ENCODE assay signal across 18 cellular contexts in the genomic region with DNA sequence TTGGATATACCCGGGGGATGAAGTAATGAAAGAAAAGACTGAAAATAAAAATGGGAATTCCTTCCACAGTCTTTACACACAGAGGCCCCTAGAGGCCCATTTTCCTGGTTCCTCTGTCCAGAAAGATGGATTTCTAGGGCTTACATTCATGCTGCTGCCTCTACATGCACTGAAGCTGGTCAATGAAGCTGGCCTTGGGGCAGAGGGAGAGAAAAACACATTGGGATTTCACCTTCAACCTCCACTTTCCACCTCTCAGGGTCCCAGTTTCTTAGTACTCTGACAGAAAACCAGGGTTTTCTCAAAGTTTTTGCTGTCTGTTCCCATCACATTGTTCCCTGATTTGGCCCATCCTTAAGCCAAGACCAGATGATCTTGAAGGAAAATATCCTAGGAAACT.
A peak's percentile ranks its signal among the peaks of the same experiment; 100 is the strongest.
DNase-seq lines count a peak whose midpoint lies in the region; ATAC-seq and TF ChIP-seq lines count a peak whose summit lies in the region.
"Had no signal": no experiment of that assay in that cellular context is flagged by ENCODE, and none has a peak within 500 bp of the region (broad histone marks: within the 10 kb centered on the region; RNA-seq: fewer than 3 reads in every experiment).

No MANE protein-coding gene starts in this region.

- H3K27ac Mint-ChIP-seq in natural killer cell: no peak overlapping the region
- H3K27ac Mint-ChIP-seq in natural killer cell treated with Interleukin-12 subunit alpha and Interleukin-12 subunit beta and Interleukin-15 and Interleukin-18, amount 100 ng/mL, for 72 hours: no peak overlapping the region
- no peak overlapping the region for H3K27ac Mint-ChIP-seq in CD8-positive, alpha-beta T cell
- H3K27ac Mint-ChIP-seq: activated naive CD8-positive, alpha-beta T cell had no signal

- TF ChIP-seq CTCF in natural killer cell (IDR thresholded peaks at IDR 0.05) (no peak), brain microvascular endothelial cell (IDR thresholded peaks at IDR 0.05; ENCODE audit: low read depth, low read length, missing control alignments) (no peak), foreskin fibroblast (IDR thresholded peaks at IDR 0.05; ENCODE audit: low read depth, low read length) (no peak), thoracic aorta (IDR thresholded peaks at IDR 0.05) (no peak)
- TF ChIP-seq CTCF in CD8-positive, alpha-beta T cell (IDR thresholded peaks at IDR 0.05): no peak

- H3K4me3 ChIP-seq in brain microvascular endothelial cell (ENCODE audit: low read depth, low read length): peak overlapping the region; percentile 22
- H3K4me3 ChIP-seq in foreskin fibroblast (ENCODE audit: low read depth in 1 of 2, low read length in 2 of 2): peak overlapping the region; percentile 34 to 37
- peak overlapping the region; percentile 59 for H3K4me3 ChIP-seq in thoracic aorta
- H3K4me3 ChIP-seq in CD8-positive, alpha-beta T cell (ENCODE audit: low read depth, low read length): no peak overlapping the region
- H3K4me3 ChIP-seq: SJSA1 had no signal

- H3K9me3 Mint-ChIP-seq in natural killer cell: peaks cover 2% of the 10 kb centered on the region in 2 donors
- H3K9me3 Mint-ChIP-seq in natural killer cell treated with Interleukin-12 subunit alpha and Interleukin-12 subunit beta and Interleukin-15 and Interleukin-18, amount 100 ng/mL, for 72 hours: no peaks in the 10 kb centered on the region
- H3K9me3 Mint-ChIP-seq in CD8-positive, alpha-beta T cell: no peaks in the 10 kb centered on the region

- no peak for DNase-seq in natural killer cell
- DNase-seq in natural killer cell treated with Interleukin-12 subunit alpha and Interleukin-12 subunit beta and Interleukin-15 and Interleukin-18, amount 100 ng/mL, for 72 hours (ENCODE audit: low spot score): no peak
- DNase-seq in brain microvascular endothelial cell: no peak
- peak in 1 of 2 donors; percentile 5 for DNase-seq in foreskin fibroblast
- no peak for DNase-seq in thoracic aorta (ENCODE audit: low spot score)
- no peak for DNase-seq in CD8-positive, alpha-beta T cell
- DNase-seq in DMS53 treated with DMSO at 0.1 percent for 48 hours (lab: John Stamatoyannopoulos, UW; ENCODE audit: unreplicated experiment): no peak
- DNase-seq: activated CD4-positive, alpha-beta T cell treated with anti-CD3 and anti-CD28 coated beads for 4 hours; cerebellar nuclear complex; MV-4-11; NCI-H2029 treated with DMSO at 0.1 percent for 48 hours; nucleus accumbens; stimulated activated CD4-positive, alpha-beta T cell treated with anti-CD3 and anti-CD28 coated beads, Interleukin-4, amount 100 ng/mL, for 1 hour; T-helper 9 cell had no signal

- no peaks in the 10 kb centered on the region for H3K9me3 ChIP-seq in thoracic aorta
- H3K9me3 ChIP-seq in CD8-positive, alpha-beta T cell (ENCODE audit: low read length): no peaks in the 10 kb centered on the region
- H3K9me3 ChIP-seq: SJSA1 had no signal

- no peaks in the 10 kb centered on the region for H3K27me3 ChIP-seq in brain microvascular endothelial cell (replicated peaks)
- no peaks in the 10 kb centered on the region for H3K27me3 ChIP-seq in thoracic aorta (replicated peaks; ENCODE audit: insufficient read depth)
- no peaks in the 10 kb centered on the region for H3K27me3 ChIP-seq in CD8-positive, alpha-beta T cell (ENCODE audit: insufficient read depth, low read length)
- H3K27me3 ChIP-seq: SJSA1 had no signal

- in situ Hi-C loops in brain microvascular endothelial cell (cut with HindIII; ENCODE audit: low pct_ligation_motif_present, low sequenced_read_pairs): no loop called here

- H3K4me1 ChIP-seq in thoracic aorta (ENCODE audit: control insufficient read depth in 1 of 2, low read depth in 2 of 2): no peaks in the 10 kb centered on the region
- no peaks in the 10 kb centered on the region for H3K4me1 ChIP-seq in CD8-positive, alpha-beta T cell (ENCODE audit: insufficient read depth, low read length)
- H3K4me1 ChIP-seq: SJSA1 had no signal

- CTCF ChIA-PET in CD8-positive, alpha-beta T cell (lab: Charles Lee): no interaction called here

- POLR2A ChIA-PET in CD8-positive, alpha-beta T cell (lab: Charles Lee): no interaction called here

- H3K27me3 Mint-ChIP-seq in natural killer cell (ENCODE audit: low read depth in 2 of 2): no peaks in the 10 kb centered on the region
- no peaks in the 10 kb centered on the region for H3K27me3 Mint-ChIP-seq in natural killer cell treated with Interleukin-12 subunit alpha and Interleukin-12 subunit beta and Interleukin-15 and Interleukin-18, amount 100 ng/mL, for 72 hours
- H3K27me3 Mint-ChIP-seq in CD8-positive, alpha-beta T cell (ENCODE audit: low read depth): no peaks in the 10 kb centered on the region
- H3K27me3 Mint-ChIP-seq: activated naive CD8-positive, alpha-beta T cell had no signal

- H3K27ac ChIP-seq in brain microvascular endothelial cell (no peak overlapping the region), thoracic aorta (no peak overlapping the region)
- no peak overlapping the region for H3K27ac ChIP-seq in CD8-positive, alpha-beta T cell (ENCODE audit: low read depth, low read length)
- H3K27ac ChIP-seq: SJSA1 had no signal

- H3K36me3 ChIP-seq in brain microvascular endothelial cell (replicated peaks) (no peaks in the 10 kb centered on the region), thoracic aorta (no peaks in the 10 kb centered on the region)
- H3K36me3 ChIP-seq in CD8-positive, alpha-beta T cell (ENCODE audit: insufficient read depth, low read length): no peaks in the 10 kb centered on the region
- H3K36me3 ChIP-seq: SJSA1 had no signal

- no peaks in the 10 kb centered on the region for H3K36me3 Mint-ChIP-seq in natural killer cell
- no peaks in the 10 kb centered on the region for H3K36me3 Mint-ChIP-seq in natural killer cell treated with Interleukin-12 subunit alpha and Interleukin-12 subunit beta and Interleukin-15 and Interleukin-18, amount 100 ng/mL, for 72 hours
- no peaks in the 10 kb centered on the region for H3K36me3 Mint-ChIP-seq in CD8-positive, alpha-beta T cell
- H3K36me3 Mint-ChIP-seq: activated naive CD8-positive, alpha-beta T cell had no signal

- peak overlapping the region; percentile 66 for H3K4me3 Mint-ChIP-seq in natural killer cell
- H3K4me3 Mint-ChIP-seq in natural killer cell treated with Interleukin-12 subunit alpha and Interleukin-12 subunit beta and Interleukin-15 and Interleukin-18, amount 100 ng/mL, for 72 hours: no peak overlapping the region
- H3K4me3 Mint-ChIP-seq in CD8-positive, alpha-beta T cell: no peak overlapping the region

- no peaks in the 10 kb centered on the region for H3K4me1 Mint-ChIP-seq in natural killer cell
- H3K4me1 Mint-ChIP-seq in natural killer cell treated with Interleukin-12 subunit alpha and Interleukin-12 subunit beta and Interleukin-15 and Interleukin-18, amount 100 ng/mL, for 72 hours (ENCODE audit: low read depth in 2 of 2): no peaks in the 10 kb centered on the region
- H3K4me1 Mint-ChIP-seq in CD8-positive, alpha-beta T cell (ENCODE audit: low read depth): no peaks in the 10 kb centered on the region

- intact Hi-C loops in natural killer cell (cut with micrococcal nuclease): no loop called here
- intact Hi-C loops in CD8-positive, alpha-beta T cell (cut with DNase I, micrococcal nuclease): no loop called here

- ATAC-seq in natural killer cell (no peak), thoracic aorta (ENCODE audit: insufficient number of reproducible peaks, low FRiP score, low read depth) (no peak), HG03196 (IDR thresholded peaks at IDR 0.05; ENCODE audit: unreplicated experiment) (no peak)
- ATAC-seq in natural killer cell treated with Interleukin-12 subunit alpha and Interleukin-12 subunit beta and Interleukin-15 and Interleukin-18, amount 100 ng/mL, for 72 hours: no peak
- no peak for ATAC-seq in CD8-positive, alpha-beta T cell
- ATAC-seq: HepG2 had no signal
